In the genomic region with DNA sequence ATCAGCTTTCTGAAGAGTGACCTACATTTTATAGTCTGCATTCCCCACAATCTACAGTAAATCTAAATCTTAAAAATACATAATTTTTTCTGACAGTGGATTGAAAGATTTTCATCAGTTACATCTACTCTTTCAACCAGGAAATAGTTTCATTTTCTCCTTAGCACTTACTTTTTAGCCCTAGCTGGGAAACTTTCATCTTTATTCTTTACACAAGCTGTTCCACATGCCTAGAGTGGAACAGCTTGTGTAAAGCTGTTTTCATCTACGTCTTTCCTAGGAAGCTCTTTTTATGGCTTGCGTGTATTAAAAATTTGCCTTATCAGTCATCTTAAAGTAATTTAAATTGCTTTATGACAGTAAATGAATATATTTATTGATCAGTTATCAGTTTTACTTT, we compare ENCODE assay signal across 17 cellular contexts. TPM values are rescaled to one million over a fixed set of nuclear protein-coding genes. Genes with fewer than 3 reads are reported as not detected.
A peak's percentile ranks its signal among the peaks of the same experiment; 100 is the strongest.
DNase-seq lines count a peak whose midpoint lies in the region; ATAC-seq and TF ChIP-seq lines count a peak whose summit lies in the region.
"Had no signal": no experiment of that assay in that cellular context is flagged by ENCODE, and none has a peak within 500 bp of the region (broad histone marks: within the 10 kb centered on the region; RNA-seq: fewer than 3 reads in every experiment).

No MANE protein-coding gene starts in this region.

- H4K91ac ChIP-seq in IMR-90 (ENCODE audit: insufficient read depth, low read depth, low read length) = no peak overlapping the region

- peak overlapping the region; percentile 52; the same call in 1 of the 2 replicates for H3K4me2 ChIP-seq in IMR-90 (ENCODE audit: low read depth, low read length)

- H3K4me1 ChIP-seq in IMR-90 (ENCODE audit: control insufficient read depth, insufficient read depth, low read length) (peaks cover 4% of the 10 kb centered on the region; the same call in 1 of the 2 replicates), body of pancreas (peaks cover 7% of the 10 kb centered on the region), mucosa of descending colon (ENCODE audit: low read depth) (no peaks in the 10 kb centered on the region)
- H3K4me1 ChIP-seq: right lobe of liver had no signal

- no peak overlapping the region for H3K23ac ChIP-seq in IMR-90 (ENCODE audit: low read depth, low read length)

- TF ChIP-seq POLR2A in IMR-90 (IDR thresholded peaks at IDR 0.05; ENCODE audit: low read depth, low read length) = no peak
- no peak for TF ChIP-seq POLR2A in body of pancreas (IDR thresholded peaks at IDR 0.05)

- POLR2A ChIA-PET in IMR-90 (lab: Charles Lee; ENCODE audit: unreplicated experiment) = no interaction called here

- H4K20me1 ChIP-seq in IMR-90 (ENCODE audit: insufficient read depth, low read length) = peaks cover 65% of the 10 kb centered on the region

- ATAC-seq in IMR-90 (ENCODE audit: low read depth) (no peak), body of pancreas (peak; percentile 50), mucosa of descending colon (peak; percentile 21), GM21619 (IDR thresholded peaks at IDR 0.05; ENCODE audit: unreplicated experiment) (no peak), GM19395 (IDR thresholded peaks at IDR 0.05; ENCODE audit: unreplicated experiment) (no peak), HG03439 (IDR thresholded peaks at IDR 0.05; ENCODE audit: unreplicated experiment) (no peak)

- no peak overlapping the region for H2AFZ ChIP-seq in IMR-90 (replicated peaks; ENCODE audit: low read length, poor library complexity)

- H2AK9ac ChIP-seq in IMR-90 (replicated peaks; ENCODE audit: low read depth, low read length, poor library complexity) = no peak overlapping the region

- no peak overlapping the region for H2BK120ac ChIP-seq in IMR-90 (ENCODE audit: low read depth, low read length)

- DNase-seq in AG10803 (ENCODE audit: low read depth) = peak; percentile 22
- DNase-seq in IMR-90 = no peak
- no peak for DNase-seq in body of pancreas
- DNase-seq in mucosa of descending colon = no peak
- no peak for DNase-seq in NCI-H69 (lab: John Stamatoyannopoulos, UW)
- DNase-seq: CD8-positive, alpha-beta memory T cell; erythroblast; NCI-H2029 treated with DMSO at 0.1 percent for 48 hours; NCI-H446 treated with DMSO at 0.1 percent for 48 hours; right lobe of liver; RPMI8226; stimulated activated naive CD4-positive, alpha-beta T cell; WERI-Rb-1 had no signal

- H2BK5ac ChIP-seq in IMR-90 (ENCODE audit: low read depth, low read length, poor library complexity, severe bottlenecking) = peak overlapping the region; percentile 36

- H3K79me1 ChIP-seq in IMR-90 (ENCODE audit: low read depth in 1 of 2, low read length in 2 of 2) = peaks cover 12 to 56% of the 10 kb centered on the region in 2 experiments

- no CpG with 5 or more reads among the region's 2 CpGs for WGBS in IMR-90 (ENCODE audit: extremely low coverage in 2 of 2, insufficient read length in 1 of 2), 2 experiments
- 63 to 69% methylated on average over 2 of the region's 2 CpGs for WGBS in body of pancreas, 2 donors

- no peak overlapping the region for H2AK5ac ChIP-seq in IMR-90 (ENCODE audit: low read depth, low read length)

- no peaks in the 10 kb centered on the region for H3K9me3 ChIP-seq in IMR-90 (ENCODE audit: control insufficient read depth, insufficient read depth, low read length)
- no peaks in the 10 kb centered on the region for H3K9me3 ChIP-seq in body of pancreas
- H3K9me3 ChIP-seq in mucosa of descending colon = no peaks in the 10 kb centered on the region
- H3K9me3 ChIP-seq: right lobe of liver, tibial nerve had no signal

- no peak overlapping the region for H3K14ac ChIP-seq in IMR-90 (replicated peaks; ENCODE audit: low read depth, low read length)

- TF ChIP-seq CTCF in AG10803 (conservative IDR thresholded peaks at IDR 0.05; ENCODE audit: low read length) = no peak
- no peak for TF ChIP-seq CTCF in IMR-90 (conservative IDR thresholded peaks at IDR 0.05; ENCODE audit: low read depth, low read length)
- TF ChIP-seq CTCF in body of pancreas (IDR thresholded peaks at IDR 0.05) = no peak
- TF ChIP-seq CTCF in mucosa of descending colon (IDR thresholded peaks at IDR 0.05) = no peak

- H3K18ac ChIP-seq in IMR-90 (ENCODE audit: low read depth, low read length) = no peak overlapping the region

- H3K4me3 ChIP-seq in AG10803 (ENCODE audit: low read length) = peak overlapping the region; percentile 31
- no peak overlapping the region for H3K4me3 ChIP-seq in IMR-90 (ENCODE audit: insufficient read depth, low read depth, low read length)
- H3K4me3 ChIP-seq in body of pancreas = no peak overlapping the region
- H3K4me3 ChIP-seq in mucosa of descending colon = no peak overlapping the region
- H3K4me3 ChIP-seq: right lobe of liver, tibial nerve had no signal

- no peak overlapping the region for H3K9ac ChIP-seq in IMR-90 (ENCODE audit: low read depth, low read length)

- no peak overlapping the region for H2BK20ac ChIP-seq in IMR-90 (ENCODE audit: low read depth, low read length)

- 0 out of 2 replicates have a peak, but pooled peaks cover under 1% of the 10 kb centered on the region for H3K36me3 ChIP-seq in IMR-90 (ENCODE audit: control insufficient read depth, insufficient read depth, low read length)
- no peaks in the 10 kb centered on the region for H3K36me3 ChIP-seq in body of pancreas (replicated peaks in 1 of 2; ENCODE audit: insufficient read depth in 1 of 2, low read depth in 2 of 2)
- no peaks in the 10 kb centered on the region for H3K36me3 ChIP-seq in mucosa of descending colon (ENCODE audit: low read depth)
- H3K36me3 ChIP-seq: right lobe of liver had no signal

- dilution Hi-C loops in IMR-90 (cut with HindIII; ENCODE audit: low sequenced_read_pairs, unreplicated experiment) = no loop called here

- no peak overlapping the region for H2BK15ac ChIP-seq in IMR-90 (ENCODE audit: low read depth, low read length)

- H3K4ac ChIP-seq in IMR-90 (ENCODE audit: low read depth, low read length) = no peak overlapping the region

- peaks cover 5% of the 10 kb centered on the region for H3K9me1 ChIP-seq in IMR-90 (ENCODE audit: insufficient read depth, low read length)

- H3K27me3 ChIP-seq in IMR-90 (ENCODE audit: control insufficient read depth, insufficient read depth, low read length) (no peaks in the 10 kb centered on the region), body of pancreas (no peaks in the 10 kb centered on the region)
- H3K27me3 ChIP-seq: right lobe of liver, tibial nerve had no signal

- CTCF ChIA-PET in IMR-90 (lab: Yijun Ruan, JAX) = interaction anchor here (2.3 kb wide), 1 partner anchor 12 kb away, joined by 6 read pairs; no protein-coding TSS in a partner anchor

- in situ Hi-C loops in IMR-90 (cut with MboI; ENCODE audit: low sequenced_read_pairs) = no loop called here

- BruUV-seq in IMR-90 (replicated peaks; lab: Mats Ljungman, UMichigan) = no TSS peak

- no peak for TF ChIP-seq RAD21 in IMR-90 (IDR thresholded peaks at IDR 0.05; ENCODE audit: low read length)

- H3K27ac ChIP-seq in IMR-90 (ENCODE audit: insufficient read depth, low read length) (no peak overlapping the region), body of pancreas (no peak overlapping the region)
- H3K27ac ChIP-seq: right lobe of liver, tibial nerve, WERI-Rb-1 had no signal

- no peak overlapping the region for H4K5ac ChIP-seq in IMR-90 (ENCODE audit: low read depth, low read length)

- H3K56ac ChIP-seq in IMR-90 (ENCODE audit: extremely low read depth, insufficient read depth, low read length) = 0 out of 2 replicates have a peak overlapping the region, but pooled peaks have one; percentile 34

- intact Hi-C loops in IMR-90 (cut with micrococcal nuclease) = no loop called here
- intact Hi-C loops in body of pancreas (cut with DNase I) = no loop called here
- intact Hi-C loops in mucosa of descending colon (cut with DNase I, micrococcal nuclease) = no loop called here

- no peak overlapping the region for H4K8ac ChIP-seq in IMR-90 (ENCODE audit: low read depth in 2 of 2, low read length in 2 of 2)

TF ChIP-seq in IMR-90, 13 proteins besides CTCF, POLR2A, EP300 and RAD21:
- TF ChIP-seq NFE2L2 (IDR thresholded peaks at IDR 0.05; ENCODE audit: low read depth, low read length) = no peak
- no peak for TF ChIP-seq MAZ (IDR thresholded peaks at IDR 0.05; ENCODE audit: borderline replicate concordance, low read depth, low read length)
- no peak for TF ChIP-seq CHD1 (IDR thresholded peaks at IDR 0.05; ENCODE audit: low read depth, low read length)
- TF ChIP-seq, protein P1, sequence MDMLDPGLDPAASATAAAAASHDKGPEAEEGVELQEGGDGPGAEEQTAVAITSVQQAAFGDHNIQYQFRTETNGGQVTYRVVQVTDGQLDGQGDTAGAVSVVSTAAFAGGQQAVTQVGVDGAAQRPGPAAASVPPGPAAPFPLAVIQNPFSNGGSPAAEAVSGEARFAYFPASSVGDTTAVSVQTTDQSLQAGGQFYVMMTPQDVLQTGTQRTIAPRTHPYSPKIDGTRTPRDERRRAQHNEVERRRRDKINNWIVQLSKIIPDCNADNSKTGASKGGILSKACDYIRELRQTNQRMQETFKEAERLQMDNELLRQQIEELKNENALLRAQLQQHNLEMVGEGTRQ (IDR thresholded peaks at IDR 0.05; ENCODE audit: low read depth, low read length) = no peak
- TF ChIP-seq, protein P2, sequence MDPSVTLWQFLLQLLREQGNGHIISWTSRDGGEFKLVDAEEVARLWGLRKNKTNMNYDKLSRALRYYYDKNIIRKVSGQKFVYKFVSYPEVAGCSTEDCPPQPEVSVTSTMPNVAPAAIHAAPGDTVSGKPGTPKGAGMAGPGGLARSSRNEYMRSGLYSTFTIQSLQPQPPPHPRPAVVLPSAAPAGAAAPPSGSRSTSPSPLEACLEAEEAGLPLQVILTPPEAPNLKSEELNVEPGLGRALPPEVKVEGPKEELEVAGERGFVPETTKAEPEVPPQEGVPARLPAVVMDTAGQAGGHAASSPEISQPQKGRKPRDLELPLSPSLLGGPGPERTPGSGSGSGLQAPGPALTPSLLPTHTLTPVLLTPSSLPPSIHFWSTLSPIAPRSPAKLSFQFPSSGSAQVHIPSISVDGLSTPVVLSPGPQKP (IDR thresholded peaks at IDR 0.05; ENCODE audit: borderline replicate concordance, low read depth, low read length) = no peak
- TF ChIP-seq BHLHE40 (IDR thresholded peaks at IDR 0.05; ENCODE audit: low read depth, low read length) = no peak
- TF ChIP-seq CEBPB (IDR thresholded peaks at IDR 0.05; ENCODE audit: low read depth, low read length) = no peak
- no peak for TF ChIP-seq RFX5 (IDR thresholded peaks at IDR 0.05; ENCODE audit: low read depth, low read length)

RNA-seq across cellular contexts. Expression of a gene that starts 40.5 kb away (rescaled TPM):
- total RNA-seq in IMR-90 (2012; rRNA removed) = 148 and 172 TPM in 2 replicates
- polyA plus RNA-seq in IMR-90 (2012; rRNA removed) = 49.3 and 50.3 TPM in 2 replicates
- 12.3 and 12.6 TPM in 2 replicates for polyA plus RNA-seq in IMR-90 (2012; cell fraction: cytosol; rRNA removed)
- polyA plus RNA-seq in IMR-90 (2012; cell fraction: nucleus; rRNA removed; ENCODE audit: low replicate concordance) = 34.5 and 215 TPM in 2 replicates
- total RNA-seq in body of pancreas = 10 to 100 TPM; 32.7 to 37.9 TPM
- total RNA-seq in mucosa of descending colon = 100 to 1,000 TPM in 1 of 3 donors, 10 to 100 TPM in 2; 50.4 to 133 (median 52.0) TPM

Comparison
In these comparisons a context has a peak if more than half of its experiments do, and no peak if none do; other contexts are left out.
1. ATAC-seq: peak in body of pancreas (single experiment) and mucosa of descending colon (single experiment); none in IMR-90 (single experiment), GM21619 (single experiment), GM19395 (single experiment) and HG03439 (single experiment).